In genomic region chr7:151736403-151736909, GRCh38 we compare ENCODE assay signal across 9 cellular contexts.
DNase-seq lines count a peak whose midpoint lies in the region; ATAC-seq and TF ChIP-seq lines count a peak whose summit lies in the region.
"Had no signal": no experiment of that assay in that cellular context is flagged by ENCODE, and none has a peak within 500 bp of the region (broad histone marks: within the 10 kb centered on the region; RNA-seq: fewer than 3 reads in every experiment).

No MANE protein-coding gene starts in this region.

- peak; percentile 46 for DNase-seq in NCI-H82 (lab: John Stamatoyannopoulos, UW)
- DNase-seq in NCI-H82 treated with DMSO at 0.1 percent for 48 hours (lab: John Stamatoyannopoulos, UW; ENCODE audit: unreplicated experiment) = no peak
- no peak for DNase-seq in RWPE2 (ENCODE audit: low spot score)
- peak; percentile 93 for DNase-seq in fibroblast of mammary gland (ENCODE audit: low read depth)
- DNase-seq in osteoblast (ENCODE audit: insufficient read length, low spot score, missing footprints) = peak; percentile 99
- no peak for DNase-seq in GF-D8 (lab: John Stamatoyannopoulos, UW)
- DNase-seq in CD8-positive, alpha-beta memory T cell = no peak
- no peak for DNase-seq in T-helper 2 cell

- H3K4me3 ChIP-seq in RWPE2 (ENCODE audit: severe bottlenecking) (no peak overlapping the region), fibroblast of mammary gland (ENCODE audit: control insufficient read depth, low read depth, low read length) (peak overlapping the region; percentile 16), osteoblast (ENCODE audit: insufficient read depth, low read length) (peak overlapping the region; percentile 71)
- no peak overlapping the region for H3K4me3 ChIP-seq in CD8-positive, alpha-beta memory T cell (ENCODE audit: low read length)

- H3K4me1 ChIP-seq in RWPE2 (ENCODE audit: insufficient read depth, poor library complexity, severe bottlenecking) = peaks cover 8% of the 10 kb centered on the region
- H3K4me1 ChIP-seq in osteoblast (ENCODE audit: insufficient read depth, low read length) = peaks cover 28% of the 10 kb centered on the region
- H3K4me1 ChIP-seq in CD8-positive, alpha-beta memory T cell (ENCODE audit: insufficient read depth, low read length) = no peaks in the 10 kb centered on the region

- peak overlapping the region; percentile 11 for H2AFZ ChIP-seq in osteoblast (ENCODE audit: low read length)

- peak overlapping the region; percentile 88 for H3K4me2 ChIP-seq in osteoblast (ENCODE audit: insufficient read depth, low read length)

- H3K27me3 Mint-ChIP-seq in CD8-positive, alpha-beta memory T cell = no peaks in the 10 kb centered on the region

- H4K20me1 ChIP-seq in osteoblast (ENCODE audit: insufficient read depth, low read length) = no peaks in the 10 kb centered on the region

- CTCF ChIA-PET in CD8-positive, alpha-beta memory T cell (lab: Charles Lee) = no interaction called here

- H3K36me3 Mint-ChIP-seq in CD8-positive, alpha-beta memory T cell = no peaks in the 10 kb centered on the region

- ATAC-seq in RWPE2 (ENCODE audit: low read depth) = peak; percentile 88

- H3K36me3 ChIP-seq in RWPE2 (ENCODE audit: low read depth) = no peaks in the 10 kb centered on the region
- H3K36me3 ChIP-seq in osteoblast (ENCODE audit: insufficient read depth, low read length) = no peaks in the 10 kb centered on the region
- no peaks in the 10 kb centered on the region for H3K36me3 ChIP-seq in CD8-positive, alpha-beta memory T cell (ENCODE audit: insufficient read depth, low read length)

- no peaks in the 10 kb centered on the region for H3K27me3 ChIP-seq in RWPE2 (ENCODE audit: insufficient read depth, poor library complexity, severe bottlenecking)
- no peaks in the 10 kb centered on the region for H3K27me3 ChIP-seq in osteoblast (ENCODE audit: insufficient read depth, low read length)
- no peaks in the 10 kb centered on the region for H3K27me3 ChIP-seq in CD8-positive, alpha-beta memory T cell (ENCODE audit: insufficient read depth, low read length, poor library complexity, severe bottlenecking)

- H3K9me3 ChIP-seq in RWPE2 (ENCODE audit: severe bottlenecking) = no peaks in the 10 kb centered on the region
- no peaks in the 10 kb centered on the region for H3K9me3 ChIP-seq in osteoblast (ENCODE audit: low read depth, low read length)
- no peaks in the 10 kb centered on the region for H3K9me3 ChIP-seq in CD8-positive, alpha-beta memory T cell (ENCODE audit: low read length)

- H3K27ac Mint-ChIP-seq in CD8-positive, alpha-beta memory T cell = peak overlapping the region in 1 of 8 donors; percentile 29
- H3K27ac Mint-ChIP-seq: T-helper 1 cell treated with Interleukin-12 subunit alpha and Interleukin-12 subunit beta and Interleukin-4 antibody, amounts not matched to agents 30 μg/mL and 1 μg/mL, for 36 hours had no signal

- no peak overlapping the region for H3K4me3 Mint-ChIP-seq in CD8-positive, alpha-beta memory T cell
- H3K4me3 Mint-ChIP-seq: T-helper 1 cell treated with Interleukin-12 subunit alpha and Interleukin-12 subunit beta and Interleukin-4 antibody, amounts not matched to agents 30 μg/mL and 1 μg/mL, for 36 hours had no signal

- TF ChIP-seq CTCF in RWPE2 (IDR thresholded peaks at IDR 0.05; ENCODE audit: poor library complexity, severe bottlenecking) (no peak), fibroblast of mammary gland (conservative IDR thresholded peaks at IDR 0.05; ENCODE audit: control insufficient read depth, insufficient read depth, low read depth, low read length) (peak; percentile 35), osteoblast (IDR thresholded peaks at IDR 0.05; ENCODE audit: extremely low read depth, low read depth, low read length) (peak; percentile 52)

- no peaks in the 10 kb centered on the region for H3K9me3 Mint-ChIP-seq in CD8-positive, alpha-beta memory T cell

- POLR2A ChIA-PET in CD8-positive, alpha-beta memory T cell (lab: Charles Lee) = no interaction called here

- no peaks in the 10 kb centered on the region for H3K79me2 ChIP-seq in osteoblast (ENCODE audit: insufficient read depth, low read length)

- peaks cover 0 to 3% (median 1%) of the 10 kb centered on the region in 3 donors for H3K4me1 Mint-ChIP-seq in CD8-positive, alpha-beta memory T cell

- H3K27ac ChIP-seq in RWPE2 (ENCODE audit: poor library complexity, severe bottlenecking) (peak overlapping the region; percentile 48), osteoblast (ENCODE audit: low read depth, low read length) (peak overlapping the region; percentile 87)
- no peak overlapping the region for H3K27ac ChIP-seq in CD8-positive, alpha-beta memory T cell (ENCODE audit: low read depth, low read length)

Comparison
In these comparisons a context has a peak if more than half of its experiments do, and no peak if none do; other contexts are left out.
1. DNase-seq: peak in NCI-H82 (single experiment), fibroblast of mammary gland (single experiment) and osteoblast (single experiment); none in NCI-H82 treated with DMSO at 0.1 percent for 48 hours (single experiment), RWPE2 (single experiment), GF-D8 (single experiment), CD8-positive, alpha-beta memory T cell (0 of 5) and T-helper 2 cell (0 of 5).
2. H3K4me3 ChIP-seq: peak in fibroblast of mammary gland (single experiment) and osteoblast (single experiment); none in RWPE2 (single experiment) and CD8-positive, alpha-beta memory T cell (single experiment).